ENCODE assay signal across 8 cellular contexts in the genomic region with DNA sequence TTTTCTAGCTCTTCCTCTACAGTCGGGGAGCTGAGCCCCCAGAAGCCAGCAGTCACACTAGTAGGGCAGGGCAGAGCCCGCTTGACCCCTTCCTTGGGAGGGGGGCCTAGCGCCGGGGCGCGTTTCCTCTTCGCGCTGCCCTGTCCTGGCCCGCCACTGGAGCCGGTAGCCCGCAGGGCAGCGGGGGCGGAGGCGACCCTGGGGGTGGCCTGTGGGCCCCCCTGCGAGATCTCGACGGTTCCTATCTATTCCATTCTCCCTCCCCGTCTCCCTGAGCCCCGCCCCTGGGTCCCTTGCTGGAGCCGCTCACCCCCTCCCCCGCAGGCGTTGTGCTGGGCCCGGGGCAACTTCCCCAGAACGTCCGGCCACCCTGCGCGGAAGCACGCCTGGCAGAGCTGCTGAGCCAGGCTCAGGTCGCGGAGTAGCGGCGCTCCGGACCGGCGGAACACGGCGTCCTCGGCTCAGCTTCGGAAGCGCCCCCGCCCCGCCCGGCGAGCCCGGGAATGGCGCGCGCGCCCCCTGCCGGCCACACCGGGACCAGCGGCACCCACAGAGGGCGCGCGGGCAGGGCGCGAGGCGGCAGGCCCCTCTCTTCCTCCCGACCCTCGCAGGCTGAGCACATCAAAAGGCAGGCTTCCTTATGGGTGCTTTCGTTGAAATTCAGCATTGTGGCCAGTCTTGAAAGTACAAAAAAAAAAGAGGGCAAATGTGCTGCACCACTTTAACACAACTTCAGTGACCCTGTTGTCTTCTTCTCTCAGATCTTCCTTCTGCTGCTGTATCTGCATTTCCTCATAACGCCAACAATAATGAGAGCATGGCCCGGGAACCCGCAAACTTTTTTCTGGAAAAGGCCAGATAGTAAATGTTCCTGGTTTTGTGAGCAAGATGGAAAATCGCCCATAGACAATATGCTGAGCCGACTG.
A peak's percentile ranks its signal among the peaks of the same experiment; 100 is the strongest.
DNase-seq lines count a peak whose midpoint lies in the region; ATAC-seq and TF ChIP-seq lines count a peak whose summit lies in the region.

No MANE protein-coding gene starts in this region.

- H2AK5ac ChIP-seq in trophoblast cell (ENCODE audit: low read length) = peak overlapping the region; percentile 40

- H3K36me3 ChIP-seq in Caco-2 (ENCODE audit: control insufficient read depth, insufficient read depth, low read length) (no peaks in the 10 kb centered on the region), heart right ventricle (no peaks in the 10 kb centered on the region), trophoblast cell (ENCODE audit: control insufficient read depth in 1 of 2, insufficient read depth in 2 of 2, low read length in 2 of 2) (no peaks in the 10 kb centered on the region), vagina (no peaks in the 10 kb centered on the region)

- H3K4me1 ChIP-seq in Caco-2 (no peaks in the 10 kb centered on the region; the same call in 1 of the 2 replicates), heart right ventricle (peaks cover 2 to 17% (median 15%) of the 10 kb centered on the region in 9 donors), trophoblast cell (ENCODE audit: control insufficient read depth in 1 of 2, insufficient read depth in 2 of 2, low read length in 2 of 2) (peaks cover 16 to 28% of the 10 kb centered on the region in 2 experiments), vagina (peaks cover 23% of the 10 kb centered on the region)

- CTCF ChIA-PET in Caco-2 (lab: Charles Lee) = interaction anchor here (1.4 kb wide), 2 partner anchors 10 to 12 kb away, joined by 6 to 13 read pairs; no protein-coding TSS in a partner anchor

- intact Hi-C loops in Caco-2 (cut with micrococcal nuclease; ENCODE audit: unreplicated experiment) (loop anchor here (5.0 kb wide), 2 partner anchors 57 to 72 kb away; no protein-coding TSS in a partner anchor), heart right ventricle (cut with DNase I) (loop anchor here in 8 of 10 donors (2.0 to 10.0 kb wide), 10 partner anchors 70 to 1360 kb away; partner anchors contain the start of gene IGFBP3 (in 2 of the 8)), vagina (cut with DNase I) (no loop called here)

- H3K4me3 Mint-ChIP-seq in Caco-2 (ENCODE audit: unreplicated experiment) = peak overlapping the region; percentile 68

- H2BK5ac ChIP-seq in trophoblast cell (ENCODE audit: low read depth, low read length, poor library complexity) = peak overlapping the region; percentile 89

- peak overlapping the region; percentile 88 for H3K4me2 ChIP-seq in trophoblast cell (ENCODE audit: low read length)

- POLR2A ChIA-PET in Caco-2 (lab: Charles Lee) = no interaction called here

- no peaks in the 10 kb centered on the region for H3K9me3 Mint-ChIP-seq in Caco-2 (ENCODE audit: unreplicated experiment)

- H4K91ac ChIP-seq in trophoblast cell (ENCODE audit: low read depth, low read length) = peak overlapping the region; percentile 92

- H2BK12ac ChIP-seq in trophoblast cell (ENCODE audit: low read length) = peak overlapping the region; percentile 75

- BruUV-seq in Caco-2 (replicated peaks; lab: Mats Ljungman, UMichigan) = no TSS peak

- H3K4me3 ChIP-seq in Caco-2 (ENCODE audit: low read depth, low read length) (peak overlapping the region; percentile 52), heart right ventricle (peak overlapping the region; percentile 32 to 80 (median 67)), trophoblast cell (ENCODE audit: low read depth, low read length) (peak overlapping the region; percentile 77), vagina (peak overlapping the region; percentile 45 to 52)

- H2BK120ac ChIP-seq in trophoblast cell (ENCODE audit: insufficient read depth, low read length, poor library complexity) = peak overlapping the region; percentile 77

- no peaks in the 10 kb centered on the region for H3K4me1 Mint-ChIP-seq in Caco-2 (ENCODE audit: low read depth, unreplicated experiment)

- H3K79me1 ChIP-seq in trophoblast cell (ENCODE audit: low read length) = peaks cover 9% of the 10 kb centered on the region

- H3K14ac ChIP-seq in trophoblast cell (ENCODE audit: low read length) = peak overlapping the region; percentile 94

- H3K23ac ChIP-seq in trophoblast cell (ENCODE audit: low read length) = no peak overlapping the region

- H3K9ac ChIP-seq in trophoblast cell (ENCODE audit: low read length) = peak overlapping the region; percentile 72

- TF ChIP-seq POLR2A in vagina (IDR thresholded peaks at IDR 0.05) = no peak

- peaks cover 4% of the 10 kb centered on the region for H3K79me2 ChIP-seq in trophoblast cell (ENCODE audit: control insufficient read depth, insufficient read depth, low read length, poor library complexity)

- H3K27ac ChIP-seq in adipose tissue (ENCODE audit: low read depth, low read length) (peak overlapping the region; percentile 29), heart right ventricle (peak overlapping the region; percentile 81 to 96 (median 89)), trophoblast cell (ENCODE audit: low read depth, low read length) (peak overlapping the region; percentile 88), vagina (peak overlapping the region; percentile 94)

- 4 to 5% (median 4%) methylated on average over 63 to 66 of the region's 66 CpGs for WGBS in adipose tissue, 3 donors
- WGBS in heart right ventricle, 2 donors = 5% methylated on average over 63 to 66 of the region's 66 CpGs
- no CpG with 5 or more reads among the region's 66 CpGs for WGBS in trophoblast cell (ENCODE audit: extremely low coverage, insufficient coverage, insufficient read length)

- H3K18ac ChIP-seq in trophoblast cell (ENCODE audit: low read length) = peak overlapping the region; percentile 85

- ATAC-seq in GM19438 (IDR thresholded peaks at IDR 0.05; ENCODE audit: low read depth, unreplicated experiment) (peak; percentile 66), HG03520 (IDR thresholded peaks at IDR 0.05; ENCODE audit: unreplicated experiment) (peak; percentile 83), heart right ventricle (peak; percentile 91 to 96 (median 92))

- H4K8ac ChIP-seq in trophoblast cell (ENCODE audit: low read depth, low read length) = peak overlapping the region; percentile 91

- H4K12ac ChIP-seq in trophoblast cell (ENCODE audit: low read depth, low read length) = peak overlapping the region; percentile 92

- H3K27me3 Mint-ChIP-seq in Caco-2 (ENCODE audit: insufficient read depth, unreplicated experiment) = peaks cover 7% of the 10 kb centered on the region

- no peak overlapping the region for H3K27ac Mint-ChIP-seq in Caco-2 (ENCODE audit: unreplicated experiment)

- no peaks in the 10 kb centered on the region for H3K36me3 Mint-ChIP-seq in Caco-2 (ENCODE audit: insufficient read depth, unreplicated experiment)

- DNase-seq in Caco-2 (peak; percentile 74 to 86), heart right ventricle (peak; percentile 73 to 88), trophoblast cell (peak; percentile 55 to 76), vagina (ENCODE audit: extremely low spot score in 2 of 2) (no peak)

- H2AFZ ChIP-seq in trophoblast cell (ENCODE audit: insufficient read depth, low read length, poor library complexity) = peak overlapping the region; percentile 95

- H3K9me3 ChIP-seq in Caco-2 = no peaks in the 10 kb centered on the region
- H3K9me3 ChIP-seq in heart right ventricle = peaks cover 0 to 16% (median 0%) of the 10 kb centered on the region in 11 donors
- H3K9me3 ChIP-seq in trophoblast cell (ENCODE audit: insufficient read depth, low read depth, low read length) = no peaks in the 10 kb centered on the region
- no peaks in the 10 kb centered on the region for H3K9me3 ChIP-seq in vagina

- peak; percentile 53 to 94 for TF ChIP-seq CTCF in Caco-2 (IDR thresholded peaks at IDR 0.05; ENCODE audit: insufficient read depth in 1 of 2, low read depth in 1 of 2, low read length in 1 of 2, severe bottlenecking in 1 of 2, unreplicated experiment in 1 of 2)
- peak; percentile 88 to 100 (median 95) for TF ChIP-seq CTCF in heart right ventricle (IDR thresholded peaks at IDR 0.05)
- TF ChIP-seq CTCF in vagina (IDR thresholded peaks at IDR 0.05) = peak; percentile 62 to 98 (median 80)

- peak overlapping the region; percentile 70 for H3K4ac ChIP-seq in trophoblast cell (ENCODE audit: low read depth, low read length)

- no peaks in the 10 kb centered on the region for H3K27me3 ChIP-seq in Caco-2 (replicated peaks; ENCODE audit: control insufficient read depth, insufficient read depth, low read length)
- no peaks in the 10 kb centered on the region for H3K27me3 ChIP-seq in heart right ventricle
- H3K27me3 ChIP-seq in trophoblast cell (ENCODE audit: insufficient read depth, low read length) = no peaks in the 10 kb centered on the region
- no peaks in the 10 kb centered on the region for H3K27me3 ChIP-seq in vagina

TF ChIP-seq in PFSK-1, 5 proteins besides CTCF, POLR2A, EP300 and RAD21:
- peak; percentile 79 for TF ChIP-seq FOXP2 (optimal IDR thresholded peaks at IDR 0.05; ENCODE audit: borderline replicate concordance, extremely low read depth, extremely low read length, insufficient read depth)
- no peak for TF ChIP-seq POLR2AphosphoS5 (IDR thresholded peaks at IDR 0.05; ENCODE audit: low read depth, low read length)
- TF ChIP-seq, protein P1, sequence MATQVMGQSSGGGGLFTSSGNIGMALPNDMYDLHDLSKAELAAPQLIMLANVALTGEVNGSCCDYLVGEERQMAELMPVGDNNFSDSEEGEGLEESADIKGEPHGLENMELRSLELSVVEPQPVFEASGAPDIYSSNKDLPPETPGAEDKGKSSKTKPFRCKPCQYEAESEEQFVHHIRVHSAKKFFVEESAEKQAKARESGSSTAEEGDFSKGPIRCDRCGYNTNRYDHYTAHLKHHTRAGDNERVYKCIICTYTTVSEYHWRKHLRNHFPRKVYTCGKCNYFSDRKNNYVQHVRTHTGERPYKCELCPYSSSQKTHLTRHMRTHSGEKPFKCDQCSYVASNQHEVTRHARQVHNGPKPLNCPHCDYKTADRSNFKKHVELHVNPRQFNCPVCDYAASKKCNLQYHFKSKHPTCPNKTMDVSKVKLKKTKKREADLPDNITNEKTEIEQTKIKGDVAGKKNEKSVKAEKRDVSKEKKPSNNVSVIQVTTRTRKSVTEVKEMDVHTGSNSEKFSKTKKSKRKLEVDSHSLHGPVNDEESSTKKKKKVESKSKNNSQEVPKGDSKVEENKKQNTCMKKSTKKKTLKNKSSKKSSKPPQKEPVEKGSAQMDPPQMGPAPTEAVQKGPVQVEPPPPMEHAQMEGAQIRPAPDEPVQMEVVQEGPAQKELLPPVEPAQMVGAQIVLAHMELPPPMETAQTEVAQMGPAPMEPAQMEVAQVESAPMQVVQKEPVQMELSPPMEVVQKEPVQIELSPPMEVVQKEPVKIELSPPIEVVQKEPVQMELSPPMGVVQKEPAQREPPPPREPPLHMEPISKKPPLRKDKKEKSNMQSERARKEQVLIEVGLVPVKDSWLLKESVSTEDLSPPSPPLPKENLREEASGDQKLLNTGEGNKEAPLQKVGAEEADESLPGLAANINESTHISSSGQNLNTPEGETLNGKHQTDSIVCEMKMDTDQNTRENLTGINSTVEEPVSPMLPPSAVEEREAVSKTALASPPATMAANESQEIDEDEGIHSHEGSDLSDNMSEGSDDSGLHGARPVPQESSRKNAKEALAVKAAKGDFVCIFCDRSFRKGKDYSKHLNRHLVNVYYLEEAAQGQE (IDR thresholded peaks at IDR 0.05; ENCODE audit: insufficient read depth in 1 of 2, low read depth in 2 of 2, low read length in 2 of 2) = no peak
- no peak for TF ChIP-seq TAF1 (IDR thresholded peaks at IDR 0.05; ENCODE audit: borderline replicate concordance, insufficient read depth, low read length)

Comparison
In these comparisons a context has a peak if more than half of its experiments do, and no peak if none do; other contexts are left out.
1. DNase-seq: peak in Caco-2 (2 of 2), heart right ventricle (2 of 2) and trophoblast cell (2 of 2); none in vagina (0 of 2).
2. H3K27ac ChIP-seq: peak in every context shown above with its lines; median percentile 94 in vagina; 89 in heart right ventricle; 88 in trophoblast cell; 29 in adipose tissue.
3. Peak in every context shown above with its lines, with median percentiles within 50 percentile points of each other: H3K4me3 ChIP-seq, CTCF ChIP-seq and ATAC-seq.